1 cellular context compared by ENCODE assay signal in genomic region chr4:123856689-123857545, GRCh38.
A peak's percentile ranks its signal among the peaks of the same experiment; 100 is the strongest.
TF ChIP-seq lines count a peak whose summit lies in the region.

No MANE protein-coding gene starts in this region.

TF ChIP-seq in HepG2, 621 proteins besides CTCF, POLR2A, EP300 and RAD21 (continued from another document and continues in another):
- TF ChIP-seq MAF1 (CRISPR knock-in tag; IDR thresholded peaks at IDR 0.05; ENCODE audit: borderline replicate concordance) (no peak), MAFF (IDR thresholded peaks at IDR 0.05; ENCODE audit: low read depth, low read length) (no peak), ZNF138 (CRISPR knock-in tag; IDR thresholded peaks at IDR 0.05; ENCODE audit: low read depth) (no peak), ZNF274 (CRISPR knock-in tag; IDR thresholded peaks at IDR 0.05) (no peak), ZNF878 (CRISPR knock-in tag; IDR thresholded peaks at IDR 0.05) (peak; percentile 64; the same call in 1 of the 2 replicates), GATAD2A (CRISPR knock-in tag; IDR thresholded peaks at IDR 0.05) (peak; percentile 68), DDIT3 (CRISPR knock-in tag; IDR thresholded peaks at IDR 0.05) (no peak), ZFP36 (IDR thresholded peaks at IDR 0.05; ENCODE audit: borderline replicate concordance, low read depth, low read length, partially characterized antibody) (no peak), NR2F6 (IDR thresholded peaks at IDR 0.05) (peak; percentile 55; the same call in 1 of the 2 replicates), NR2F6 (CRISPR knock-in tag; IDR thresholded peaks at IDR 0.05) (peak; percentile 64), ZNF460 (CRISPR knock-in tag; IDR thresholded peaks at IDR 0.05; ENCODE audit: borderline replicate concordance) (no peak), SPEN (CRISPR knock-in tag; IDR thresholded peaks at IDR 0.05; ENCODE audit: low read depth) (no peak), SNAPC5 (CRISPR knock-in tag; IDR thresholded peaks at IDR 0.05; ENCODE audit: borderline replicate concordance) (no peak), SUZ12 (IDR thresholded peaks at IDR 0.05; ENCODE audit: low read depth, low read length) (no peak), NR0B2 (CRISPR knock-in tag; IDR thresholded peaks at IDR 0.05) (no peak), ZZZ3 (CRISPR knock-in tag; IDR thresholded peaks at IDR 0.05; ENCODE audit: borderline replicate concordance) (no peak), ZNF646 (CRISPR knock-in tag; IDR thresholded peaks at IDR 0.05) (no peak), ZNF766 (CRISPR knock-in tag; IDR thresholded peaks at IDR 0.05; ENCODE audit: borderline replicate concordance) (0 out of 2 replicates have a peak, but pooled peaks have one; percentile 41), ZBTB46 (CRISPR knock-in tag; IDR thresholded peaks at IDR 0.05; ENCODE audit: borderline replicate concordance) (no peak), POLR2AphosphoS2 (IDR thresholded peaks at IDR 0.05; ENCODE audit: low read depth, low read length) (no peak), ZNF564 (CRISPR knock-in tag; IDR thresholded peaks at IDR 0.05) (no peak), XBP1 (CRISPR knock-in tag; IDR thresholded peaks at IDR 0.05) (no peak), AGO2 (optimal IDR thresholded peaks at IDR 0.05; ENCODE audit: low read depth, low read length) (no peak), ZNF720 (CRISPR knock-in tag; IDR thresholded peaks at IDR 0.05) (no peak), ETS1 (CRISPR knock-in tag; IDR thresholded peaks at IDR 0.05) (no peak), SOX6 (IDR thresholded peaks at IDR 0.05) (no peak), SOX6 (CRISPR knock-in tag; IDR thresholded peaks at IDR 0.05) (peak; percentile 96), RELA (CRISPR knock-in tag; IDR thresholded peaks at IDR 0.05) (no peak), ARNT2 (CRISPR knock-in tag; IDR thresholded peaks at IDR 0.05; ENCODE audit: low read depth) (0 out of 2 replicates have a peak, but pooled peaks have one; percentile 27), ZNF619 (CRISPR knock-in tag; IDR thresholded peaks at IDR 0.05) (no peak), NR1H2 (CRISPR knock-in tag; IDR thresholded peaks at IDR 0.05; ENCODE audit: borderline replicate concordance, low read depth) (no peak), SMAD1 (CRISPR knock-in tag; IDR thresholded peaks at IDR 0.05; ENCODE audit: borderline replicate concordance, low read depth) (no peak), ATRX (CRISPR knock-in tag; IDR thresholded peaks at IDR 0.05; ENCODE audit: borderline replicate concordance) (no peak), KDM1A (CRISPR knock-in tag; IDR thresholded peaks at IDR 0.05) (no peak), CBX1 (IDR thresholded peaks at IDR 0.05; ENCODE audit: low read depth) (no peak), ZNF121 (CRISPR knock-in tag; IDR thresholded peaks at IDR 0.05) (no peak), ZBTB44 (CRISPR knock-in tag; IDR thresholded peaks at IDR 0.05) (no peak), MED1 (CRISPR knock-in tag; IDR thresholded peaks at IDR 0.05) (peak; percentile 96), ZNF430 (CRISPR knock-in tag; IDR thresholded peaks at IDR 0.05) (no peak), ZBTB8A (CRISPR knock-in tag; IDR thresholded peaks at IDR 0.05; ENCODE audit: borderline replicate concordance, low read depth) (no peak), ASH2L (IDR thresholded peaks at IDR 0.05; ENCODE audit: insufficient read length, low read depth, low read length) (peak; percentile 95), CEBPG (CRISPR knock-in tag; IDR thresholded peaks at IDR 0.05) (peak; percentile 59), BCLAF1 (IDR thresholded peaks at IDR 0.05) (no peak), NFKBIZ (CRISPR knock-in tag; IDR thresholded peaks at IDR 0.05) (no peak; the same call in 1 of the 2 replicates), ZNF317 (CRISPR knock-in tag; IDR thresholded peaks at IDR 0.05) (peak; percentile 85), ZNF569 (CRISPR knock-in tag; IDR thresholded peaks at IDR 0.05; ENCODE audit: borderline replicate concordance) (no peak), ZNF790 (CRISPR knock-in tag; IDR thresholded peaks at IDR 0.05; ENCODE audit: borderline replicate concordance) (no peak), ZBTB43 (CRISPR knock-in tag; conservative IDR thresholded peaks at IDR 0.05) (peak; percentile 67; the same call in 1 of the 2 replicates)
